8 cellular contexts compared by ENCODE assay signal in genomic region chr15:100602822-100603393, GRCh38. TPM values are rescaled to one million over a fixed set of nuclear protein-coding genes. Genes with fewer than 3 reads are reported as not detected.
A peak's percentile ranks its signal among the peaks of the same experiment; 100 is the strongest.
DNase-seq lines count a peak whose midpoint lies in the region; ATAC-seq and TF ChIP-seq lines count a peak whose summit lies in the region.

No MANE protein-coding gene starts in this region.

- H3K36me3 ChIP-seq in esophagus squamous epithelium (peaks cover 0 to 31% (median 0%) of the 10 kb centered on the region in 3 donors), ovary (no peaks in the 10 kb centered on the region)

- H3K9me3 ChIP-seq in esophagus squamous epithelium, result no peaks in the 10 kb centered on the region
- H3K9me3 ChIP-seq in ovary, result no peaks in the 10 kb centered on the region

- no peak for TF ChIP-seq POLR2A in esophagus squamous epithelium (IDR thresholded peaks at IDR 0.05)
- no peak for TF ChIP-seq POLR2A in ovary (IDR thresholded peaks at IDR 0.05)

- TF ChIP-seq CTCF in esophagus squamous epithelium (IDR thresholded peaks at IDR 0.05), result no peak
- TF ChIP-seq CTCF in ovary (IDR thresholded peaks at IDR 0.05), result no peak

- H3K4me1 ChIP-seq in esophagus squamous epithelium (peaks cover 7 to 60% (median 33%) of the 10 kb centered on the region in 3 donors), ovary (ENCODE audit: insufficient read depth) (peaks cover 6% of the 10 kb centered on the region)

- intact Hi-C loops in esophagus squamous epithelium (cut with DNase I), result no loop called here
- intact Hi-C loops in ovary (cut with DNase I), result loop anchor here in 1 of 4 donors (10.0 kb wide), 1 partner anchor 672 kb away; the partner anchor contains the start of gene SELENOS

- H3K27me3 ChIP-seq in esophagus squamous epithelium (no peaks in the 10 kb centered on the region), ovary (no peaks in the 10 kb centered on the region)

- TF ChIP-seq EP300 in ovary (IDR thresholded peaks at IDR 0.05), result no peak

- DNase-seq in DMS 273 (lab: John Stamatoyannopoulos, UW; ENCODE audit: unreplicated experiment) (peak; percentile 63), DMS 273 treated with DMSO at 0.1 percent for 48 hours (lab: John Stamatoyannopoulos, UW) (no peak), esophagus squamous epithelium (lab: John Stamatoyannopoulos, UW) (no peak), ovary (peak in 2 of 5 donors; percentile 18 to 30), SW 1271 (lab: John Stamatoyannopoulos, UW) (no peak)
- DNase-seq in Jurkat, Clone E6-1 (ENCODE audit: low read depth, low spot score), result no peak
- DNase-seq in activated CD4-positive, CD25-positive, alpha-beta regulatory T cell treated with anti-CD3 and anti-CD28 coated beads, Interleukin-2, amount 50 U/mL, for 72 hours, result peak; percentile 62

- peak; percentile 49 for ATAC-seq in GM21717 (IDR thresholded peaks at IDR 0.05; ENCODE audit: unreplicated experiment)

- H3K27ac ChIP-seq in esophagus squamous epithelium, result peak overlapping the region; percentile 92 to 94 (median 93)
- H3K27ac ChIP-seq in ovary, result peak overlapping the region; percentile 14 to 78

- WGBS in esophagus squamous epithelium, 2 donors, result 0 to 3% methylated on average over 5 of the region's 16 CpGs
- WGBS in ovary, 3 donors, result 0 to 2% (median 2%) methylated on average over 15 to 16 of the region's 16 CpGs

- peak overlapping the region; percentile 81 for H3K4me3 ChIP-seq in Jurkat, Clone E6-1 (ENCODE audit: low read length)
- peak overlapping the region; percentile 89 to 96 (median 94) for H3K4me3 ChIP-seq in esophagus squamous epithelium
- H3K4me3 ChIP-seq in ovary, result peak overlapping the region; percentile 79

RNA-seq across cellular contexts. Expression of gene ASB7, which starts 0.5 kb away (rescaled TPM):
- polyA plus RNA-seq in Jurkat, Clone E6-1 (2012; ENCODE audit: insufficient read depth, insufficient read length), result 6.2 TPM
- 10 to 100 TPM in 3 of 4 donors, 1 to 10 TPM in 1; 9.7 to 12.3 (median 12.0) TPM for total RNA-seq in esophagus squamous epithelium
- 10 to 100 TPM in 5 of 7 donors, 1 to 10 TPM in 2; 6.7 to 13.1 (median 11.2) TPM for total RNA-seq in ovary
- 1 to 10 TPM; 5.1 to 7.8 TPM for polyA plus RNA-seq in ovary

RNA-seq across cellular contexts. Expression of gene LINS1, which starts 0.9 kb away (rescaled TPM):
- polyA plus RNA-seq in Jurkat, Clone E6-1 (2012; ENCODE audit: insufficient read depth, insufficient read length), result 9.1 TPM
- total RNA-seq in esophagus squamous epithelium (10 to 100 TPM in 3 of 4 donors, 1 to 10 TPM in 1; 9.1 to 44.6 (median 19.4) TPM), ovary (10 to 100 TPM; 16.4 to 35.9 (median 20.7) TPM)
- 10 to 100 TPM in 1 of 2 donors, 1 to 10 TPM in 1; 9.9 to 11.2 TPM for polyA plus RNA-seq in ovary

Comparison
In these comparisons a context has a peak if more than half of its experiments do, and no peak if none do; other contexts are left out.
1. DNase-seq: peak in DMS 273 (single experiment) and activated CD4-positive, CD25-positive, alpha-beta regulatory T cell treated with anti-CD3 and anti-CD28 coated beads, Interleukin-2, amount 50 U/mL, for 72 hours (single experiment); none in DMS 273 treated with DMSO at 0.1 percent for 48 hours (single experiment), Jurkat, Clone E6-1 (single experiment), esophagus squamous epithelium (single experiment) and SW 1271 (0 of 2).
2. Peak in every context shown above with its lines, with median percentiles within 50 percentile points of each other: H3K4me3 ChIP-seq.